In genomic region chr9:83472764-83473163, GRCh38 we compare ENCODE assay signal across 11 cellular contexts.
A peak's percentile ranks its signal among the peaks of the same experiment; 100 is the strongest.
DNase-seq lines count a peak whose midpoint lies in the region; ATAC-seq and TF ChIP-seq lines count a peak whose summit lies in the region.
"Had no signal": no experiment of that assay in that cellular context is flagged by ENCODE, and none has a peak within 500 bp of the region (broad histone marks: within the 10 kb centered on the region; RNA-seq: fewer than 3 reads in every experiment).

No MANE protein-coding gene starts in this region.

- H3K4me2 ChIP-seq in neuronal stem cell (ENCODE audit: insufficient read depth, low read length, poor library complexity, severe bottlenecking) (no peak overlapping the region), H9 (ENCODE audit: insufficient read depth, insufficient read length, low read length) (no peak overlapping the region)

- no peak overlapping the region for H3K9ac ChIP-seq in neuronal stem cell (ENCODE audit: low read depth, low read length, poor library complexity)
- H3K9ac ChIP-seq in H9 (ENCODE audit: extremely low read depth, insufficient read length, low read length), result no peak overlapping the region

- no peak for ATAC-seq in CD4-positive, CD25-positive, alpha-beta regulatory T cell (ENCODE audit: low read depth in 2 of 2)
- no peak for ATAC-seq in activated naive CD8-positive, alpha-beta T cell treated with anti-CD3 and anti-CD28 coated beads, Interleukin-2, amount 50 U/mL, for 24 hours
- ATAC-seq in naive B cell (ENCODE audit: low read depth in 2 of 2), result no peak
- ATAC-seq in HG02981 (IDR thresholded peaks at IDR 0.05; ENCODE audit: unreplicated experiment), result no peak

- H3K79me2 ChIP-seq in H9 (ENCODE audit: insufficient read depth, low read length), result no peaks in the 10 kb centered on the region

- H3K4me1 Mint-ChIP-seq in CD4-positive, CD25-positive, alpha-beta regulatory T cell, result peaks cover 0 to 16% (median 11%) of the 10 kb centered on the region in 4 donors
- H3K4me1 Mint-ChIP-seq in activated naive CD8-positive, alpha-beta T cell treated with anti-CD3 and anti-CD28 coated beads, Interleukin-2, amount 50 U/mL, for 24 hours, result peaks cover 22% of the 10 kb centered on the region
- H3K4me1 Mint-ChIP-seq in naive B cell, result peaks cover 11 to 18% (median 15%) of the 10 kb centered on the region in 3 donors
- H3K4me1 Mint-ChIP-seq in H9, result peaks cover 18 to 19% of the 10 kb centered on the region in 2 experiments

- no peak overlapping the region for H2BK15ac ChIP-seq in neuronal stem cell (ENCODE audit: low read length)
- no peak overlapping the region for H2BK15ac ChIP-seq in H9 (ENCODE audit: low read depth, low read length)

- no peaks in the 10 kb centered on the region for H3K27me3 ChIP-seq in CD4-positive, CD25-positive, alpha-beta regulatory T cell (ENCODE audit: control insufficient read depth, insufficient read depth, low read length)
- H3K27me3 ChIP-seq in neuronal stem cell (ENCODE audit: control insufficient read depth in 3 of 3, insufficient read depth in 3 of 3, low read depth in 1 of 3, low read length in 3 of 3) (no peaks in the 10 kb centered on the region), H9 (ENCODE audit: insufficient read depth, low read length) (no peaks in the 10 kb centered on the region)

- no peaks in the 10 kb centered on the region for H3K79me1 ChIP-seq in neuronal stem cell (ENCODE audit: low read depth, low read length)
- H3K79me1 ChIP-seq in H9 (ENCODE audit: insufficient read depth, low read depth, low read length, poor library complexity, severe bottlenecking), result no peaks in the 10 kb centered on the region

- H3K27ac Mint-ChIP-seq in CD4-positive, CD25-positive, alpha-beta regulatory T cell, result peak overlapping the region; percentile 1 to 63 (median 27)
- peak overlapping the region; percentile 64 for H3K27ac Mint-ChIP-seq in activated naive CD8-positive, alpha-beta T cell treated with anti-CD3 and anti-CD28 coated beads, Interleukin-2, amount 50 U/mL, for 24 hours
- H3K27ac Mint-ChIP-seq in naive B cell (peak overlapping the region in 5 of 6 donors; percentile 22 to 75 (median 57)), H9 (no peak overlapping the region; a peak in 2 of 7 replicates)
- H3K27ac Mint-ChIP-seq: nephron had no signal

- H3K9me3 Mint-ChIP-seq in CD4-positive, CD25-positive, alpha-beta regulatory T cell, result peaks cover 0 to 6% (median 2%) of the 10 kb centered on the region in 7 donors
- H3K9me3 Mint-ChIP-seq in activated naive CD8-positive, alpha-beta T cell treated with anti-CD3 and anti-CD28 coated beads, Interleukin-2, amount 50 U/mL, for 24 hours, result peaks cover 8% of the 10 kb centered on the region
- H3K9me3 Mint-ChIP-seq in naive B cell (peaks cover under 1 to 10% (median 4%) of the 10 kb centered on the region in 7 donors), H9 (peaks cover 4 to 5% of the 10 kb centered on the region in 2 experiments)

- H3K23me2 ChIP-seq in H9 (ENCODE audit: insufficient read length, low read depth, low read length, poor library complexity, severe bottlenecking), result no peaks in the 10 kb centered on the region

- H3K14ac ChIP-seq in neuronal stem cell (ENCODE audit: low read length), result no peak overlapping the region
- no peak overlapping the region for H3K14ac ChIP-seq in H9 (ENCODE audit: insufficient read depth, low read length)

- H3K18ac ChIP-seq in neuronal stem cell (ENCODE audit: low read length) (no peak overlapping the region), H9 (ENCODE audit: insufficient read length, low read depth, low read length) (no peak overlapping the region)

- H4K91ac ChIP-seq in neuronal stem cell (ENCODE audit: low read depth, low read length, poor library complexity) (no peak overlapping the region), H9 (ENCODE audit: insufficient read length, low read depth, low read length) (no peak overlapping the region)

- peaks cover 5% of the 10 kb centered on the region for H3K36me3 Mint-ChIP-seq in CD4-positive, CD25-positive, alpha-beta regulatory T cell
- H3K36me3 Mint-ChIP-seq in activated naive CD8-positive, alpha-beta T cell treated with anti-CD3 and anti-CD28 coated beads, Interleukin-2, amount 50 U/mL, for 24 hours (ENCODE audit: low read depth), result peaks cover 1% of the 10 kb centered on the region
- H3K36me3 Mint-ChIP-seq in naive B cell, result peaks cover 0 to 25% of the 10 kb centered on the region in 2 donors
- H3K36me3 Mint-ChIP-seq in H9 (ENCODE audit: insufficient read depth in 1 of 3, low read depth in 3 of 3), result peaks cover 0 to 4% (median 0%) of the 10 kb centered on the region in 3 experiments; a peak in 4 of 7 replicates

- H3K36me3 ChIP-seq in CD4-positive, CD25-positive, alpha-beta regulatory T cell (ENCODE audit: control insufficient read depth, insufficient read depth, low read length), result no peaks in the 10 kb centered on the region
- H3K36me3 ChIP-seq in neuronal stem cell (replicated peaks in 1 of 2; ENCODE audit: control insufficient read depth in 2 of 2, insufficient read depth in 2 of 2, low read length in 2 of 2), result no peaks in the 10 kb centered on the region

- H2BK12ac ChIP-seq in neuronal stem cell (ENCODE audit: low read length), result no peak overlapping the region
- no peak overlapping the region for H2BK12ac ChIP-seq in H9 (ENCODE audit: insufficient read length, low read depth, low read length)

- no peak overlapping the region for H4K8ac ChIP-seq in neuronal stem cell (ENCODE audit: low read depth, low read length)
- no peak overlapping the region for H4K8ac ChIP-seq in H9 (replicated peaks; ENCODE audit: insufficient read length, low read depth, low read length)

- H3T11ph ChIP-seq in H9 (ENCODE audit: low read length), result no peak overlapping the region

- no peak overlapping the region for H2AFZ ChIP-seq in neuronal stem cell (ENCODE audit: low read length)
- no peak overlapping the region for H2AFZ ChIP-seq in H9 (ENCODE audit: low read length)

- H3K56ac ChIP-seq in H9 (ENCODE audit: insufficient read length, low read depth, low read length), result no peak overlapping the region

- H3K4me3 ChIP-seq in CD4-positive, CD25-positive, alpha-beta regulatory T cell (ENCODE audit: low read depth, low read length), result peak overlapping the region; percentile 51
- no peak overlapping the region for H3K4me3 ChIP-seq in neuronal stem cell (ENCODE audit: low read length in 2 of 2)

- peak overlapping the region in 1 of 4 donors; percentile 29 for H3K4me3 Mint-ChIP-seq in CD4-positive, CD25-positive, alpha-beta regulatory T cell
- H3K4me3 Mint-ChIP-seq in activated naive CD8-positive, alpha-beta T cell treated with anti-CD3 and anti-CD28 coated beads, Interleukin-2, amount 50 U/mL, for 24 hours, result peak overlapping the region; percentile 64
- H3K4me3 Mint-ChIP-seq in naive B cell (peak overlapping the region; percentile 63 to 87 (median 76)), H9 (no peak overlapping the region)
- H3K4me3 Mint-ChIP-seq: nephron had no signal

- H2AK5ac ChIP-seq in neuronal stem cell (ENCODE audit: low read depth, low read length) (no peak overlapping the region), H9 (ENCODE audit: insufficient read length, low read length) (no peak overlapping the region)

- no peak overlapping the region for H2BK120ac ChIP-seq in neuronal stem cell (ENCODE audit: low read depth, low read length)
- no peak overlapping the region for H2BK120ac ChIP-seq in H9 (ENCODE audit: low read depth, low read length, poor library complexity, severe bottlenecking)

- peaks cover 9% of the 10 kb centered on the region for H3K27me3 Mint-ChIP-seq in CD4-positive, CD25-positive, alpha-beta regulatory T cell
- H3K27me3 Mint-ChIP-seq in activated naive CD8-positive, alpha-beta T cell treated with anti-CD3 and anti-CD28 coated beads, Interleukin-2, amount 50 U/mL, for 24 hours, result no peaks in the 10 kb centered on the region
- H3K27me3 Mint-ChIP-seq in naive B cell (no peaks in the 10 kb centered on the region), H9 (ENCODE audit: low read depth) (no peaks in the 10 kb centered on the region; the same call in 1 of the 2 replicates)

- H4K20me1 ChIP-seq in H9 (ENCODE audit: control insufficient read depth, insufficient read depth, insufficient read length), result no peaks in the 10 kb centered on the region

- no peak overlapping the region for H2BK20ac ChIP-seq in H9 (ENCODE audit: low read depth, low read length, poor library complexity, severe bottlenecking)

- no peak overlapping the region for H4K5ac ChIP-seq in H9 (ENCODE audit: insufficient read length, low read depth, low read length)

- H3K9me3 ChIP-seq in CD4-positive, CD25-positive, alpha-beta regulatory T cell (ENCODE audit: control insufficient read depth in 2 of 2, low read length in 2 of 2), result no peaks in the 10 kb centered on the region
- H3K9me3 ChIP-seq in neuronal stem cell (replicated peaks in 1 of 2; ENCODE audit: control insufficient read depth in 2 of 2, insufficient read depth in 1 of 2, low read depth in 1 of 2, low read length in 2 of 2) (no peaks in the 10 kb centered on the region), H9 (ENCODE audit: control insufficient read depth, low read depth, low read length) (no peaks in the 10 kb centered on the region)

- TF ChIP-seq CTCF in H9 (conservative IDR thresholded peaks at IDR 0.05), result no peak

- DNase-seq in CD4-positive, CD25-positive, alpha-beta regulatory T cell, result no peak
- DNase-seq in Kasumi-1 (lab: John Stamatoyannopoulos, UW), result peak; percentile 3 to 6
- DNase-seq in activated naive CD8-positive, alpha-beta T cell treated with anti-CD3 and anti-CD28 coated beads, Interleukin-2, amount 50 U/mL, for 24 hours, result no peak
- no peak for DNase-seq in naive B cell
- DNase-seq in neuronal stem cell (ENCODE audit: low spot score), result no peak
- no peak for DNase-seq in H9
- no peak for DNase-seq in cortex of kidney (lab: John Stamatoyannopoulos, UW)
- DNase-seq: activated CD4-positive, alpha-beta T cell treated with anti-CD3 and anti-CD28 coated beads for 48 hours; NCI-H187 had no signal

- H2BK5ac ChIP-seq in neuronal stem cell (ENCODE audit: low read length) (no peak overlapping the region), H9 (ENCODE audit: insufficient read length, low read length) (no peak overlapping the region)

- no peak overlapping the region for H3K27ac ChIP-seq in CD4-positive, CD25-positive, alpha-beta regulatory T cell (ENCODE audit: insufficient read depth, low read length, poor library complexity, severe bottlenecking)
- H3K27ac ChIP-seq in neuronal stem cell (replicated peaks; ENCODE audit: low read length) (no peak overlapping the region), H9 (ENCODE audit: insufficient read length, low read depth, low read length) (no peak overlapping the region)

- H3K4me1 ChIP-seq in CD4-positive, CD25-positive, alpha-beta regulatory T cell (ENCODE audit: control insufficient read depth, insufficient read depth, low read length, poor library complexity, severe bottlenecking), result no peaks in the 10 kb centered on the region
- H3K4me1 ChIP-seq in neuronal stem cell (ENCODE audit: control insufficient read depth in 2 of 2, insufficient read depth in 1 of 2, low read depth in 1 of 2, low read length in 2 of 2) (peaks cover 0 to 6% of the 10 kb centered on the region in 2 donors), H9 (ENCODE audit: insufficient read depth, low read length) (peaks cover 2% of the 10 kb centered on the region; the same call in 1 of the 2 replicates)

- WGBS in neuronal stem cell (ENCODE audit: extremely low coverage in 2 of 2, insufficient read length in 2 of 2, insufficient replicate concordance in 1 of 2), 2 donors, result no CpG with 5 or more reads among the region's 5 CpGs
- WGBS in H9 (ENCODE audit: extremely low coverage, insufficient read length, low lambda C conversion rate), result no CpG with 5 or more reads among the region's 5 CpGs

- H3K23ac ChIP-seq in neuronal stem cell (ENCODE audit: low read depth, low read length, poor library complexity) (no peak overlapping the region), H9 (ENCODE audit: insufficient read length, low read depth, low read length) (no peak overlapping the region)

- H3K4ac ChIP-seq in neuronal stem cell (ENCODE audit: low read length) (no peak overlapping the region), H9 (ENCODE audit: low read depth, low read length) (no peak overlapping the region)

Comparison
In these comparisons a context has a peak if more than half of its experiments do, and no peak if none do; other contexts are left out.
1. DNase-seq: peak in Kasumi-1 (2 of 2); none in CD4-positive, CD25-positive, alpha-beta regulatory T cell (0 of 3), activated naive CD8-positive, alpha-beta T cell treated with anti-CD3 and anti-CD28 coated beads, Interleukin-2, amount 50 U/mL, for 24 hours (single experiment), naive B cell (single experiment), neuronal stem cell (single experiment), H9 (single experiment) and cortex of kidney (single experiment).
2. H3K27ac Mint-ChIP-seq: peak in CD4-positive, CD25-positive, alpha-beta regulatory T cell (3 of 3), activated naive CD8-positive, alpha-beta T cell treated with anti-CD3 and anti-CD28 coated beads, Interleukin-2, amount 50 U/mL, for 24 hours (single experiment) and naive B cell (5 of 6); none in H9 (0 of 3).
3. H3K4me3 Mint-ChIP-seq: peak in activated naive CD8-positive, alpha-beta T cell treated with anti-CD3 and anti-CD28 coated beads, Interleukin-2, amount 50 U/mL, for 24 hours (single experiment) and naive B cell (8 of 8); none in H9 (0 of 2).